Comparison of ENCODE assay signal across 26 cellular contexts in genomic region chr2:112915300-112916144, GRCh38. TPM values are rescaled to one million over a fixed set of nuclear protein-coding genes. Genes with fewer than 3 reads are reported as not detected.
DNase-seq lines count a peak whose midpoint lies in the region; ATAC-seq, FAIRE-seq and TF ChIP-seq lines count a peak whose summit lies in the region.
"Had no signal": no experiment of that assay in that cellular context is flagged by ENCODE, and none has a peak within 500 bp of the region (broad histone marks: within the 10 kb centered on the region; RNA-seq: fewer than 3 reads in every experiment).

No MANE protein-coding gene starts in this region.

- H3K27ac Mint-ChIP-seq in T-helper 1 cell treated with Interleukin-12 subunit alpha and Interleukin-12 subunit beta and Interleukin-4 antibody, amounts not matched to agents 30 μg/mL and 1 μg/mL, for 36 hours: peak overlapping the region; percentile 68
- peak overlapping the region; percentile 85 for H3K27ac Mint-ChIP-seq in activated naive CD8-positive, alpha-beta T cell treated with anti-CD3 and anti-CD28 coated beads, Interleukin-2, amount 50 U/mL, for 24 hours
- H3K27ac Mint-ChIP-seq: mesothelial cell of epicardium had no signal

- TF ChIP-seq CTCF in BE2C (IDR thresholded peaks at IDR 0.05; ENCODE audit: low read depth, low read length) (no peak), GM13976 (IDR thresholded peaks at IDR 0.05; ENCODE audit: borderline replicate concordance, control extremely low read depth, extremely low read depth, insufficient read depth, missing control alignments) (no peak)

- no peak overlapping the region for H3K4me3 Mint-ChIP-seq in T-helper 1 cell treated with Interleukin-12 subunit alpha and Interleukin-12 subunit beta and Interleukin-4 antibody, amounts not matched to agents 30 μg/mL and 1 μg/mL, for 36 hours
- H3K4me3 Mint-ChIP-seq in activated naive CD8-positive, alpha-beta T cell treated with anti-CD3 and anti-CD28 coated beads, Interleukin-2, amount 50 U/mL, for 24 hours: peak overlapping the region; percentile 24
- H3K4me3 Mint-ChIP-seq: mesothelial cell of epicardium; naive thymus-derived CD4-positive, alpha-beta T cell had no signal

- no peak overlapping the region for H3K4me3 ChIP-seq in BE2C (ENCODE audit: low read depth, low read length)
- H3K4me3 ChIP-seq: colonic mucosa, K562, left ventricle myocardium inferior, SK-N-MC, thyroid gland had no signal

- H3K27me3 ChIP-seq in BE2C: no peaks in the 10 kb centered on the region
- H3K27me3 ChIP-seq: colonic mucosa, thyroid gland had no signal

- peaks cover 4% of the 10 kb centered on the region for H3K36me3 Mint-ChIP-seq in T-helper 1 cell treated with Interleukin-12 subunit alpha and Interleukin-12 subunit beta and Interleukin-4 antibody, amounts not matched to agents 30 μg/mL and 1 μg/mL, for 36 hours (ENCODE audit: low read depth)
- no peaks in the 10 kb centered on the region for H3K36me3 Mint-ChIP-seq in activated naive CD8-positive, alpha-beta T cell treated with anti-CD3 and anti-CD28 coated beads, Interleukin-2, amount 50 U/mL, for 24 hours (ENCODE audit: low read depth)
- H3K36me3 Mint-ChIP-seq: mesothelial cell of epicardium had no signal

- H3K4me1 Mint-ChIP-seq in T-helper 1 cell treated with Interleukin-12 subunit alpha and Interleukin-12 subunit beta and Interleukin-4 antibody, amounts not matched to agents 30 μg/mL and 1 μg/mL, for 36 hours (ENCODE audit: low read depth): peaks cover 27% of the 10 kb centered on the region
- peaks cover 29% of the 10 kb centered on the region for H3K4me1 Mint-ChIP-seq in activated naive CD8-positive, alpha-beta T cell treated with anti-CD3 and anti-CD28 coated beads, Interleukin-2, amount 50 U/mL, for 24 hours
- H3K4me1 Mint-ChIP-seq: mesothelial cell of epicardium had no signal

- peak; percentile 67 for ATAC-seq in activated naive CD8-positive, alpha-beta T cell treated with anti-CD3 and anti-CD28 coated beads, Interleukin-2, amount 50 U/mL, for 24 hours
- ATAC-seq: esophagus mucosa, K562 had no signal

- H3K27me3 Mint-ChIP-seq in T-helper 1 cell treated with Interleukin-12 subunit alpha and Interleukin-12 subunit beta and Interleukin-4 antibody, amounts not matched to agents 30 μg/mL and 1 μg/mL, for 36 hours (ENCODE audit: low read depth): peaks cover 4% of the 10 kb centered on the region
- H3K27me3 Mint-ChIP-seq in activated naive CD8-positive, alpha-beta T cell treated with anti-CD3 and anti-CD28 coated beads, Interleukin-2, amount 50 U/mL, for 24 hours: peaks cover 2% of the 10 kb centered on the region

- in situ Hi-C loops in GM13976 (cut with MboI; ENCODE audit: low sequenced_read_pairs, unreplicated experiment): no loop called here

- DNase-seq in T-helper 1 cell (no peak), urothelium cell line (ENCODE audit: low spot score) (no peak), BE2C (no peak), GM13976 (ENCODE audit: low spot score) (no peak)
- peak; percentile 24 for DNase-seq in stimulated activated CD4-positive, alpha-beta T cell treated with anti-CD3 and anti-CD28 coated beads, Interleukin-15, amount 100 ng/mL, for 24 hours
- no peak for DNase-seq in stimulated activated CD4-positive, alpha-beta T cell treated with anti-CD3 and anti-CD28 coated beads, Interleukin-2, amount 100 ng/mL, for 48 hours
- DNase-seq in activated naive CD8-positive, alpha-beta T cell treated with anti-CD3 and anti-CD28 coated beads, Interleukin-2, amount 50 U/mL, for 24 hours: peak; percentile 23
- DNase-seq: activated gamma-delta T cell treated with Interleukin-2 at 50 U/mL for 16 hours, colonic mucosa, foreskin melanocyte, hippocampal formation, left ventricle myocardium inferior, NCI-H1105 treated with DMSO at 0.1 percent for 48 hours, NCI-H2029, NCI-H226, NCI-H82, occipital lobe, thyroid gland had no signal

- no peaks in the 10 kb centered on the region for H3K4me1 ChIP-seq in BE2C
- H3K4me1 ChIP-seq: colonic mucosa, left ventricle myocardium inferior, thyroid gland had no signal

- H3K9me3 Mint-ChIP-seq in T-helper 1 cell treated with Interleukin-12 subunit alpha and Interleukin-12 subunit beta and Interleukin-4 antibody, amounts not matched to agents 30 μg/mL and 1 μg/mL, for 36 hours: no peaks in the 10 kb centered on the region
- no peaks in the 10 kb centered on the region for H3K9me3 Mint-ChIP-seq in activated naive CD8-positive, alpha-beta T cell treated with anti-CD3 and anti-CD28 coated beads, Interleukin-2, amount 50 U/mL, for 24 hours

- peak; percentile 32 for FAIRE-seq in urothelium cell line (lab: Jason Lieb, UNC)
- FAIRE-seq: bronchial epithelial cell, G401.6, K562 had no signal

- no peaks in the 10 kb centered on the region for H3K36me3 ChIP-seq in BE2C
- H3K36me3 ChIP-seq: colonic mucosa, left ventricle myocardium inferior, thyroid gland had no signal

- no peaks in the 10 kb centered on the region for H3K9me3 ChIP-seq in BE2C
- H3K9me3 ChIP-seq: colonic mucosa, thyroid gland had no signal

RNA-seq across cellular contexts. Expression of gene IL37, which starts 4.6 kb away (rescaled TPM):
- polyA plus RNA-seq in BE2C (2012; ENCODE audit: insufficient read depth, insufficient read length, low read depth): not detected
- polyA plus RNA-seq: K562; naive thymus-derived CD4-positive, alpha-beta T cell had no signal

Comparison
In these comparisons a context has a peak if more than half of its experiments do, and no peak if none do; other contexts are left out.
1. DNase-seq: peak in stimulated activated CD4-positive, alpha-beta T cell treated with anti-CD3 and anti-CD28 coated beads, Interleukin-15, amount 100 ng/mL, for 24 hours (single experiment) and activated naive CD8-positive, alpha-beta T cell treated with anti-CD3 and anti-CD28 coated beads, Interleukin-2, amount 50 U/mL, for 24 hours (single experiment); none in T-helper 1 cell (0 of 5), stimulated activated CD4-positive, alpha-beta T cell treated with anti-CD3 and anti-CD28 coated beads, Interleukin-2, amount 100 ng/mL, for 48 hours (0 of 2), urothelium cell line (single experiment), BE2C (single experiment) and GM13976 (single experiment).